23 cellular contexts compared by ENCODE assay signal in the genomic region with DNA sequence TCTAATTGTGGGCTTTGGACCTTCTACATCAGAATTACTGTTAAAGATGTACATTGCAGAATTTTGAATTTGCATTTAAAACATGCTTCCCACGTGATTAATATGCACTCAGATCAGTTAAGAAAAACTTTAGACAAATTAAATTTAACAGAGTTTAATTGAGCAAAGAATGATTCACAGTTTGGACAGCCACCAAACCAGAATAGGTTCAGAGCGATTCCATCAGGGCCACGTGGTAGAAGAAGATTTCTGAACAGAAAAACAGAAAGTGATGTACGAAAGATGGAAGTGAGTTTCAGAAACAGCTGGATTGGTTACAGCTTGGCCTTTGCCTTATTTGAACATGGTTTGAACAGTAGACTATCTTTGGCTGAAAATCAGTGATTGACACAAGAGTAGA.
"Had no signal": no experiment of that assay in that cellular context is flagged by ENCODE, and none has a peak within 500 bp of the region (broad histone marks: within the 10 kb centered on the region; RNA-seq: fewer than 3 reads in every experiment).

No MANE protein-coding gene starts in this region.

- H3K9me3 ChIP-seq: ascending aorta, esophagus squamous epithelium, stomach had no signal

- H3K27ac Mint-ChIP-seq: activated CD4-positive, alpha-beta T cell treated with anti-CD3 and anti-CD28 coated beads, Interleukin-2, amount 10 ng/mL, durations not matched to agents 7 days and 5 days; activated CD8-positive, alpha-beta T cell treated with anti-CD3 and anti-CD28 coated beads, Interleukin-2, amount 10 ng/mL, durations not matched to agents 7 days and 5 days; activated naive CD4-positive, alpha-beta T cell treated with anti-CD3 and anti-CD28 coated beads, Interleukin-2, amount 50 U/mL, for 24 hours; effector memory CD8-positive, alpha-beta T cell; memory B cell; naive thymus-derived CD4-positive, alpha-beta T cell; neural progenitor cell; progenitor cell of endocrine pancreas; stimulated activated effector memory CD8-positive, alpha-beta T cell treated with anti-CD3 and anti-CD28 coated beads, Interleukin-12 subunit alpha, Interleukin-12 subunit beta, amount 100 ng/mL, for 72 hours had no signal

- H3K36me3 Mint-ChIP-seq: activated naive CD4-positive, alpha-beta T cell treated with anti-CD3 and anti-CD28 coated beads, Interleukin-2, amount 50 U/mL, for 24 hours; memory B cell; naive thymus-derived CD4-positive, alpha-beta T cell; neural progenitor cell; stimulated activated effector memory CD8-positive, alpha-beta T cell treated with anti-CD3 and anti-CD28 coated beads, Interleukin-12 subunit alpha, Interleukin-12 subunit beta, amount 100 ng/mL, for 72 hours had no signal

- H3K9ac ChIP-seq: neural progenitor cell had no signal

- H3K27ac ChIP-seq: ascending aorta, esophagus squamous epithelium, foreskin keratinocyte, neural progenitor cell had no signal

- H3K4me2 ChIP-seq: neural progenitor cell had no signal

- H3K4me1 ChIP-seq: ascending aorta, esophagus squamous epithelium, foreskin keratinocyte, stomach had no signal

- H3K27me3 Mint-ChIP-seq: activated CD4-positive, alpha-beta T cell treated with anti-CD3 and anti-CD28 coated beads, Interleukin-2, amount 10 ng/mL, durations not matched to agents 7 days and 5 days; activated naive CD4-positive, alpha-beta T cell treated with anti-CD3 and anti-CD28 coated beads, Interleukin-2, amount 50 U/mL, for 24 hours; effector memory CD8-positive, alpha-beta T cell; memory B cell; naive thymus-derived CD4-positive, alpha-beta T cell; progenitor cell of endocrine pancreas had no signal

- H3K4me3 Mint-ChIP-seq: activated CD4-positive, alpha-beta T cell treated with anti-CD3 and anti-CD28 coated beads, Interleukin-2, amount 10 ng/mL, durations not matched to agents 7 days and 5 days; activated CD8-positive, alpha-beta T cell treated with anti-CD3 and anti-CD28 coated beads, Interleukin-2, amount 10 ng/mL, durations not matched to agents 7 days and 5 days; activated naive CD4-positive, alpha-beta T cell treated with anti-CD3 and anti-CD28 coated beads, Interleukin-2, amount 50 U/mL, for 24 hours; activated T-cell treated with anti-CD3 and anti-CD28 coated beads, Interleukin-2, amount 50 U/mL, for 4 hours; effector memory CD8-positive, alpha-beta T cell; memory B cell; naive thymus-derived CD4-positive, alpha-beta T cell; neural progenitor cell; stimulated activated effector memory CD8-positive, alpha-beta T cell treated with anti-CD3 and anti-CD28 coated beads, Interleukin-12 subunit alpha, Interleukin-12 subunit beta, amount 100 ng/mL, for 72 hours had no signal

- H2AFZ ChIP-seq: neural progenitor cell had no signal

- ATAC-seq: activated CD4-positive, CD25-positive, alpha-beta regulatory T cell treated with anti-CD3 and anti-CD28 coated beads, Interleukin-2, amount 50 U/mL, for 24 hours; activated CD8-positive, alpha-beta T cell treated with anti-CD3 and anti-CD28 coated beads, Interleukin-2, amount 10 ng/mL, durations not matched to agents 7 days and 5 days; activated T-cell treated with anti-CD3 and anti-CD28 coated beads, Interleukin-2, amount 50 U/mL, for 4 hours; effector memory CD8-positive, alpha-beta T cell; foreskin keratinocyte; left ventricle myocardium superior; naive thymus-derived CD4-positive, alpha-beta T cell; right cardiac atrium; stimulated activated effector memory CD8-positive, alpha-beta T cell treated with anti-CD3 and anti-CD28 coated beads, Interleukin-12 subunit alpha, Interleukin-12 subunit beta, amount 100 ng/mL, for 72 hours had no signal

- H3K36me3 ChIP-seq: ascending aorta, esophagus squamous epithelium, neural progenitor cell, stomach had no signal

- DNase-seq: activated CD4-positive, alpha-beta T cell treated with anti-CD3 and anti-CD28 coated beads, Interleukin-2, amount 10 ng/mL, durations not matched to agents 7 days and 5 days; activated CD8-positive, alpha-beta T cell treated with anti-CD3 and anti-CD28 coated beads, Interleukin-2, amount 10 ng/mL, durations not matched to agents 7 days and 5 days; activated effector memory CD4-positive, alpha-beta T cell treated with anti-CD3 and anti-CD28 coated beads, Interleukin-2, amount 50 U/mL, for 16 hours; activated T-cell treated with anti-CD3 and anti-CD28 coated beads, Interleukin-2, amount 50 U/mL, for 4 hours; effector memory CD8-positive, alpha-beta T cell; esophagus squamous epithelium; foreskin keratinocyte; hypothalamus; left ventricle myocardium superior; naive thymus-derived CD4-positive, alpha-beta T cell; right cardiac atrium; stimulated activated CD4-positive, alpha-beta T cell treated with anti-CD3 and anti-CD28 coated beads, Interleukin-4, amount 100 ng/mL, for 24 hours; stomach; T-helper 1 cell; T1000; trophoblast cell had no signal

- H3K27me3 ChIP-seq: ascending aorta, esophagus squamous epithelium, foreskin keratinocyte, stomach had no signal

- H3K9me3 Mint-ChIP-seq: activated CD4-positive, alpha-beta T cell treated with anti-CD3 and anti-CD28 coated beads, Interleukin-2, amount 10 ng/mL, durations not matched to agents 7 days and 5 days; activated naive CD4-positive, alpha-beta T cell treated with anti-CD3 and anti-CD28 coated beads, Interleukin-2, amount 50 U/mL, for 24 hours; activated T-cell treated with anti-CD3 and anti-CD28 coated beads, Interleukin-2, amount 50 U/mL, for 4 hours had no signal

- H3K4me3 ChIP-seq: ascending aorta, esophagus squamous epithelium, neural progenitor cell, stomach had no signal

- H3K4me1 Mint-ChIP-seq: activated CD4-positive, alpha-beta T cell treated with anti-CD3 and anti-CD28 coated beads, Interleukin-2, amount 10 ng/mL, durations not matched to agents 7 days and 5 days; activated naive CD4-positive, alpha-beta T cell treated with anti-CD3 and anti-CD28 coated beads, Interleukin-2, amount 50 U/mL, for 24 hours; memory B cell; naive thymus-derived CD4-positive, alpha-beta T cell; stimulated activated effector memory CD8-positive, alpha-beta T cell treated with anti-CD3 and anti-CD28 coated beads, Interleukin-12 subunit alpha, Interleukin-12 subunit beta, amount 100 ng/mL, for 72 hours had no signal
